In genomic region chr1:40801742-40802077, GRCh38 we compare ENCODE assay signal across 10 cellular contexts. TPM values are rescaled to one million over a fixed set of nuclear protein-coding genes. Genes with fewer than 3 reads are reported as not detected.
DNase-seq lines count a peak whose midpoint lies in the region; ATAC-seq, FAIRE-seq and TF ChIP-seq lines count a peak whose summit lies in the region.
"Had no signal": no experiment of that assay in that cellular context is flagged by ENCODE, and none has a peak within 500 bp of the region (broad histone marks: within the 10 kb centered on the region; RNA-seq: fewer than 3 reads in every experiment).

No MANE protein-coding gene starts in this region.

- H3K9me2 ChIP-seq in GM23248 (ENCODE audit: insufficient read depth), result no peaks in the 10 kb centered on the region

- no peaks in the 10 kb centered on the region for H3K36me3 Mint-ChIP-seq in T-helper 17 cell (ENCODE audit: low read depth)
- H3K36me3 Mint-ChIP-seq: activated naive CD4-positive, alpha-beta T cell treated with anti-CD3 and anti-CD28 coated beads, Interleukin-2, amount 50 U/mL, for 72 hours had no signal

- 0 out of 2 replicates have a peak, but pooled peaks cover 10% of the 10 kb centered on the region for H3K27me3 ChIP-seq in GM23248 (replicated peaks; ENCODE audit: insufficient read depth)

- H3K27ac Mint-ChIP-seq in T-helper 17 cell, result peak overlapping the region; percentile 73

- WGBS in GM23248 (ENCODE audit: low coverage in 1 of 2, low lambda C conversion rate in 2 of 2, missing lambda C conversion rate in 2 of 2), 2 experiments, result 40 to 57% methylated on average over 3 of the region's 3 CpGs

- H3K79me2 ChIP-seq in GM23248 (ENCODE audit: insufficient read depth), result no peaks in the 10 kb centered on the region

- peaks cover 21% of the 10 kb centered on the region for H3K4me1 Mint-ChIP-seq in T-helper 17 cell

- no peaks in the 10 kb centered on the region for H4K20me1 ChIP-seq in GM23248 (ENCODE audit: insufficient read depth)

- H3K4me3 Mint-ChIP-seq in T-helper 17 cell, result peak overlapping the region; percentile 82

- ATAC-seq in T-helper 17 cell, result no peak

- H3K36me3 ChIP-seq in GM23248 (ENCODE audit: low read depth), result no peaks in the 10 kb centered on the region

- no peak for DNase-seq in GM23248
- no peak for DNase-seq in T-helper 17 cell
- DNase-seq in fibroblast of villous mesenchyme (ENCODE audit: low read depth), result no peak
- DNase-seq in GF-D8 (lab: John Stamatoyannopoulos, UW), result no peak
- no peak for DNase-seq in NCI-H69 (lab: John Stamatoyannopoulos, UW)
- no peak for DNase-seq in stimulated activated CD4-positive, alpha-beta T cell treated with anti-CD3 and anti-CD28 coated beads, Interleukin-12 subunit alpha, Interleukin-12 subunit beta, amount 100 ng/mL, for 4 hours
- DNase-seq in frontal cortex (ENCODE audit: low spot score in 2 of 2), result no peak

- 0 out of 2 replicates have a peak, but pooled peaks cover 14% of the 10 kb centered on the region for H3F3A ChIP-seq in GM23248 (ENCODE audit: insufficient read depth)

- 0 out of 2 replicates have a peak, but pooled peaks cover 5% of the 10 kb centered on the region for H3K4me1 ChIP-seq in GM23248 (ENCODE audit: insufficient read depth)

- H3K4me3 ChIP-seq in GM23248 (peak overlapping the region; percentile 71), fibroblast of villous mesenchyme (ENCODE audit: low read depth, low read length) (peak overlapping the region; percentile 48), skin epidermis (peak overlapping the region in 6 of 7 experiments; percentile 16 to 44 (median 32))
- H3K4me3 ChIP-seq: lung had no signal

- no peaks in the 10 kb centered on the region for H3K9me3 ChIP-seq in GM23248 (ENCODE audit: low read depth)
- H3K9me3 ChIP-seq in T-helper 17 cell (ENCODE audit: control insufficient read depth, low read length, poor library complexity, severe bottlenecking), result no peaks in the 10 kb centered on the region

- H2AFZ ChIP-seq in GM23248, result peak overlapping the region; percentile 85

- in situ Hi-C loops in GM23248 (cut with MboI), result no loop called here

- no peaks in the 10 kb centered on the region for H3K27me3 Mint-ChIP-seq in T-helper 17 cell

- H3K4me2 ChIP-seq in GM23248 (ENCODE audit: unreplicated experiment), result peak overlapping the region; percentile 75

- FAIRE-seq in frontal cortex (lab: Jason Lieb, UNC), result no peak

- H3K9ac ChIP-seq in GM23248, result peak overlapping the region; percentile 55

- no peak for TF ChIP-seq CTCF in fibroblast of villous mesenchyme (IDR thresholded peaks at IDR 0.05; ENCODE audit: insufficient read depth, low read depth, low read length)

- H3K27ac ChIP-seq in GM23248, result no peak overlapping the region
- H3K27ac ChIP-seq in skin epidermis, result peak overlapping the region in 6 of 21 experiments; percentile 26 to 67 (median 46)

RNA-seq across cellular contexts. Expression of gene KCNQ4, which starts 18.1 kb away (rescaled TPM):
- total RNA-seq in GM23248 (2014; rRNA removed; shearing (Covaris generic)), result not detected in 2 replicates
- polyA plus RNA-seq in GM23248 (2016; fragmentation: Nextera tagmentation; extraction: Ambion mirVana), result not detected in 2 replicates
- total RNA-seq in T-helper 17 cell (under 1 TPM; 0.17 to 0.86 TPM), fibroblast of villous mesenchyme (under 0.01 TPM in 2 replicates), frontal cortex (1.2 TPM)
